Comparison of ENCODE assay signal across 21 cellular contexts in the genomic region with DNA sequence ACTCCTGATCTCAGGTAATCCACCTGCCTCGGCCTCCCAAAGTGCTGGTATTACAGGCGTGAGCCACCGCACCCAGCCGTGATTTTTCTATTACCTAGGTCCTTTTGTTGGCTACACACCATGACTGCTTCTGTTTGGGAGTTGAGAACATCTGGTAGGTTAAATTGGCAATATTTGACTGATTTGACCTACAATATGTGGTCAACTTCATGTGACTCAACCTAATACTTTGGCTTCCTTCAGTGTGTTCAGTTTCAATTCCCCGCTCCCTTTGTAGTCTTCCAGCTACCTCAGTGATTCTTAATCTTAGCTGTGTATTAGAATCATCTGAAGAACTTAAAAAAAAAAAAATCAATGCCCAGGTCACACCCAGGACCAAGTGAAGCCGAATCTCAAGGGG. TPM values are rescaled to one million over a fixed set of nuclear protein-coding genes. Genes with fewer than 3 reads are reported as not detected.
A peak's percentile ranks its signal among the peaks of the same experiment; 100 is the strongest.
DNase-seq lines count a peak whose midpoint lies in the region; ATAC-seq lines count a peak whose summit lies in the region.
"Had no signal": no experiment of that assay in that cellular context is flagged by ENCODE, and none has a peak within 500 bp of the region (broad histone marks: within the 10 kb centered on the region; RNA-seq: fewer than 3 reads in every experiment).

No MANE protein-coding gene starts in this region.

- ATAC-seq in GM18517 (IDR thresholded peaks at IDR 0.05; ENCODE audit: unreplicated experiment) (peak; percentile 30), GM19463 (IDR thresholded peaks at IDR 0.05; ENCODE audit: unreplicated experiment) (peak; percentile 35), HG02938 (IDR thresholded peaks at IDR 0.05; ENCODE audit: unreplicated experiment) (peak; percentile 37), left colon (no peak)
- ATAC-seq: natural killer cell treated with Interleukin-12 subunit alpha and Interleukin-12 subunit beta and Interleukin-15 and Interleukin-18, amount 100 ng/mL, for 72 hours had no signal

- DNase-seq in MV-4-11 (lab: John Stamatoyannopoulos, UW), result peak; percentile 57
- no peak for DNase-seq in left colon
- no peak for DNase-seq in NCI-H1092 treated with DMSO at 0.1 percent for 48 hours (lab: John Stamatoyannopoulos, UW)
- DNase-seq in kidney tubule cell (ENCODE audit: low spot score), result no peak
- DNase-seq: activated CD4-positive, CD25-positive, alpha-beta regulatory T cell treated with anti-CD3 and anti-CD28 coated beads, Interleukin-2, amount 50 U/mL, for 72 hours; activated effector memory CD4-positive, alpha-beta T cell treated with Interleukin-2 at 50 U/mL for 16 hours; Caco-2; foreskin melanocyte; GOT3; MG63; NCI-H1694 treated with DMSO at 0.1 percent for 48 hours; NCI-H226; Peyer's patch; posterior cingulate gyrus; stimulated activated CD4-positive, alpha-beta T cell treated with anti-CD3 and anti-CD28 coated beads, Interleukin-2, amount 100 ng/mL, for 24 hours; substantia nigra; T-helper 9 cell had no signal

- intact Hi-C loops in left colon (cut with DNase I, micrococcal nuclease), result no loop called here

RNA-seq across cellular contexts. Expression of a gene that starts 47.4 kb away (rescaled TPM):
- 10 to 100 TPM; 51.1 to 72.8 TPM for total RNA-seq in left colon
